Comparison of ENCODE assay signal across 8 cellular contexts in the genomic region with DNA sequence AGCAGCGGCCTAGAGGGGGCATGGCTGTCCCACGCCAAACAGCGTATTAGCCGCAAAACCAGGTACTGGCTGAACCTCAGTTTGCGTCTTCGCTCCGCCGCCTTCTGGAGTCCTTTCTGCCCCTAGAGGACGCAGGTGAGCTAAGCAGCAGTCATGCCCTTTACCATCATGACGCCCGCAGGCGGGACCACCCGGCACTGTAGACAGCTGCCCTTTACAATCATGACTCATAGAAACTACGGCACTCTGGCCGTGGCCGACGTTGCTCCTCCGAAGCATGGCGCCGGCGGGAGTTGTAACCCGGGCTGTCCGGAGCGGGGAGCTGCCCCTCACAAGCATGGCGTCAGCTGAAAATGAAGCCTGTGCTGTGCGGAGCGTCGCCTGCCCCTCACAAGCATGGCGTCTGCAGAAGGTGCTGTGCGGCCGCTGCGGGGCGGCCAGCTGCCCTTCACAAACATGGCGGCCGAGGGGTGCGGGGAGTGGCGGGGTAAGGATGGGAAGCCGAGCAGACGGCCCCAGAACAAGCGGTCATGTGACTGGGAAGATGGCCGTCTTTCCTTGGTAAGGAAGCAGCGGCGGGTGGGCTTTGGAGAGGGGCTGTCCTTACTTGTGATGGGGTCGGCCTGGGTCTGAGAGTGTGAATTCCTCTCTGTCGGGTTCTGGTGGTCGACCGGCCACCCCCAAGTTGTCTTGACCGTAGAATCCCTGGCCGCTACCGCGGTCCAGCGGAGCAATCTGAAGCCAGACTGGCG. TPM values are rescaled to one million over a fixed set of nuclear protein-coding genes. Genes with fewer than 3 reads are reported as not detected.
DNase-seq lines count a peak whose midpoint lies in the region; ATAC-seq and TF ChIP-seq lines count a peak whose summit lies in the region.

TSS of gene VPS35L (plus strand) at position 518 of the 752 bp plus-strand sequence. CDS start at position 545, 27 bp downstream.

- peaks cover 9 to 13% of the 10 kb centered on the region in 2 donors for H3K36me3 Mint-ChIP-seq in activated naive CD4-positive, alpha-beta T cell treated with anti-CD3 and anti-CD28 coated beads, Interleukin-2, amount 50 U/mL, for 72 hours

- TF ChIP-seq CTCF in GM10248 (IDR thresholded peaks at IDR 0.05; ENCODE audit: control extremely low read depth, extremely low read depth, low read depth, missing control alignments): peak; percentile 63

- peak within 1 kb of the TSS; percentile 92 to 97 for H3K27ac Mint-ChIP-seq in activated naive CD4-positive, alpha-beta T cell treated with anti-CD3 and anti-CD28 coated beads, Interleukin-2, amount 50 U/mL, for 72 hours

- H3K9me3 Mint-ChIP-seq in activated naive CD4-positive, alpha-beta T cell treated with anti-CD3 and anti-CD28 coated beads, Interleukin-2, amount 50 U/mL, for 72 hours: no peaks in the 10 kb centered on the region

- ATAC-seq in HG02571 (IDR thresholded peaks at IDR 0.05; ENCODE audit: unreplicated experiment) (peak; percentile 94), SK-N-SH treated with all-trans-retinoic acid at 6 μM for 48 hours (peak; percentile 99)
- peak; percentile 92 to 96 for ATAC-seq in activated naive CD4-positive, alpha-beta T cell treated with anti-CD3 and anti-CD28 coated beads, Interleukin-2, amount 50 U/mL, for 72 hours

- peak within 1 kb of the TSS; percentile 82 for H3K27ac ChIP-seq in temporal lobe (ENCODE audit: low read depth, low read length)

- DNase-seq in GM10248 (ENCODE audit: extremely low spot score) (peak; percentile 93), NCI-H1048 (lab: John Stamatoyannopoulos, UW) (peak; percentile 53), globus pallidus (ENCODE audit: low spot score) (peak; percentile 98), occipital lobe (lab: John Stamatoyannopoulos, UW) (peak; percentile 98)
- DNase-seq in activated naive CD4-positive, alpha-beta T cell treated with anti-CD3 and anti-CD28 coated beads, Interleukin-2, amount 50 U/mL, for 72 hours (ENCODE audit: low spot score in 2 of 2): peak; percentile 94 to 95

- POLR2A ChIA-PET in GM10248 (lab: Yijun Ruan, JAX): interaction anchor here (0.9 kb wide), 1 partner anchor 135 kb away, joined by 3 read pairs; no protein-coding TSS in a partner anchor

- CTCF ChIA-PET in GM10248 (lab: Yijun Ruan, JAX): interaction anchor here (0.8 to 5.5 kb wide), 24 partner anchors 8 to 828 kb away, joined by 3 to 48 read pairs (median 4); partner anchors contain the start of genes CCP110 and GPRC5B

TF ChIP-seq in SK-N-SH treated with all-trans-retinoic acid at 6 μM for 48 hours, 23 proteins besides CTCF, POLR2A, EP300 and RAD21:
- no peak for TF ChIP-seq ZNF8 (CRISPR knock-in tag; IDR thresholded peaks at IDR 0.05)
- no peak for TF ChIP-seq BACH2 (CRISPR knock-in tag; IDR thresholded peaks at IDR 0.05; ENCODE audit: borderline replicate concordance)
- peak; percentile 50; the same call in 1 of the 2 replicates for TF ChIP-seq CSDC2 (CRISPR knock-in tag; IDR thresholded peaks at IDR 0.05)
- peak; percentile 76 for TF ChIP-seq TSHZ2 (CRISPR knock-in tag; IDR thresholded peaks at IDR 0.05)
- no peak for TF ChIP-seq ZC3H10 (CRISPR knock-in tag; IDR thresholded peaks at IDR 0.05)
- TF ChIP-seq ZNF70 (CRISPR knock-in tag; IDR thresholded peaks at IDR 0.05): no peak
- peak; percentile 37; the same call in 1 of the 2 replicates for TF ChIP-seq POU6F1 (CRISPR knock-in tag; IDR thresholded peaks at IDR 0.05; ENCODE audit: borderline replicate concordance, low read depth)
- 0 out of 2 replicates have a peak, but pooled peaks have one; percentile 9 for TF ChIP-seq TCF4 (CRISPR knock-in tag; IDR thresholded peaks at IDR 0.05; ENCODE audit: borderline replicate concordance)

RNA-seq across cellular contexts. Expression of gene VPS35L, which starts in this region (rescaled TPM):
- total RNA-seq in activated naive CD4-positive, alpha-beta T cell treated with anti-CD3 and anti-CD28 coated beads, Interleukin-2, amount 50 U/mL, for 72 hours: 10 to 100 TPM; 47.5 to 49.0 TPM
- total RNA-seq in occipital lobe (43.2 TPM), temporal lobe (34.7 TPM)

Comparison
In these comparisons a context has a peak if more than half of its experiments do, and no peak if none do; other contexts are left out.
1. Peak in every context shown above with its lines: DNase-seq, ATAC-seq and H3K27ac ChIP-seq.